ENCODE assay signal across 8 cellular contexts in genomic region chr1:109643385-109644230, GRCh38. TPM values are rescaled to one million over a fixed set of nuclear protein-coding genes. Genes with fewer than 3 reads are reported as not detected.
A peak's percentile ranks its signal among the peaks of the same experiment; 100 is the strongest.
DNase-seq lines count a peak whose midpoint lies in the region; ATAC-seq lines count a peak whose summit lies in the region.

No MANE protein-coding gene starts in this region.

- H3K4me3 ChIP-seq in NT2/D1 (ENCODE audit: insufficient read length, low read depth): no peak overlapping the region

- no peaks in the 10 kb centered on the region for H3K36me3 Mint-ChIP-seq in natural killer cell treated with Interleukin-12 subunit alpha and Interleukin-12 subunit beta and Interleukin-15 and Interleukin-18, amount 100 ng/mL, for 72 hours

- H3K36me3 ChIP-seq in NT2/D1 (ENCODE audit: insufficient read depth, insufficient read length, low read length): no peaks in the 10 kb centered on the region

- H3K4me3 Mint-ChIP-seq in natural killer cell treated with Interleukin-12 subunit alpha and Interleukin-12 subunit beta and Interleukin-15 and Interleukin-18, amount 100 ng/mL, for 72 hours: no peak overlapping the region
- H3K4me3 Mint-ChIP-seq in stimulated activated naive CD8-positive, alpha-beta T cell treated with anti-CD3 and anti-CD28 coated beads, Interleukin-15, amount 100 ng/mL, for 72 hours: no peak overlapping the region

- H3K4me1 ChIP-seq in NT2/D1 (ENCODE audit: insufficient read depth, insufficient read length): peaks cover 21% of the 10 kb centered on the region

- H3K9me3 Mint-ChIP-seq in natural killer cell treated with Interleukin-12 subunit alpha and Interleukin-12 subunit beta and Interleukin-15 and Interleukin-18, amount 100 ng/mL, for 72 hours: no peaks in the 10 kb centered on the region
- H3K9me3 Mint-ChIP-seq in stimulated activated naive CD8-positive, alpha-beta T cell treated with anti-CD3 and anti-CD28 coated beads, Interleukin-15, amount 100 ng/mL, for 72 hours: no peaks in the 10 kb centered on the region

- no peak overlapping the region for H3K27ac Mint-ChIP-seq in natural killer cell treated with Interleukin-12 subunit alpha and Interleukin-12 subunit beta and Interleukin-15 and Interleukin-18, amount 100 ng/mL, for 72 hours
- no peak overlapping the region for H3K27ac Mint-ChIP-seq in stimulated activated naive CD8-positive, alpha-beta T cell treated with anti-CD3 and anti-CD28 coated beads, Interleukin-15, amount 100 ng/mL, for 72 hours

- H3K9ac ChIP-seq in NT2/D1 (ENCODE audit: insufficient read length, low read depth): peak overlapping the region; percentile 43

- DNase-seq in C1 segment of cervical spinal cord (lab: John Stamatoyannopoulos, UW): peak in 10 of 14 donors; percentile 19 to 72 (median 46)
- peak; percentile 90 for DNase-seq in NT2/D1 (ENCODE audit: low read depth, low spot score)
- peak; percentile 71 for DNase-seq in activated CD8-positive, alpha-beta memory T cell treated with anti-CD3 and anti-CD28 coated beads, Interleukin-2, amount 50 U/mL, for 24 hours (ENCODE audit: extremely low read depth)
- peak; percentile 90 for DNase-seq in natural killer cell treated with Interleukin-12 subunit alpha and Interleukin-12 subunit beta and Interleukin-15 and Interleukin-18, amount 100 ng/mL, for 72 hours (ENCODE audit: low spot score)
- peak; percentile 85 to 88 for DNase-seq in stimulated activated naive CD8-positive, alpha-beta T cell treated with anti-CD3 and anti-CD28 coated beads, Interleukin-15, amount 100 ng/mL, for 72 hours

- H3K4me1 Mint-ChIP-seq in natural killer cell treated with Interleukin-12 subunit alpha and Interleukin-12 subunit beta and Interleukin-15 and Interleukin-18, amount 100 ng/mL, for 72 hours (ENCODE audit: low read depth in 2 of 2): peaks cover 4 to 5% of the 10 kb centered on the region in 2 donors
- H3K4me1 Mint-ChIP-seq in stimulated activated naive CD8-positive, alpha-beta T cell treated with anti-CD3 and anti-CD28 coated beads, Interleukin-15, amount 100 ng/mL, for 72 hours: peaks cover 24% of the 10 kb centered on the region

- ATAC-seq in GM19395 (IDR thresholded peaks at IDR 0.05; ENCODE audit: unreplicated experiment): peak; percentile 92
- peak; percentile 84 for ATAC-seq in HG03442 (IDR thresholded peaks at IDR 0.05; ENCODE audit: unreplicated experiment)
- ATAC-seq in esophagus mucosa: peak; percentile 90
- peak; percentile 93 for ATAC-seq in natural killer cell treated with Interleukin-12 subunit alpha and Interleukin-12 subunit beta and Interleukin-15 and Interleukin-18, amount 100 ng/mL, for 72 hours
- ATAC-seq in stimulated activated naive CD8-positive, alpha-beta T cell treated with anti-CD3 and anti-CD28 coated beads, Interleukin-15, amount 100 ng/mL, for 72 hours: peak; percentile 98

- peaks cover 16% of the 10 kb centered on the region for H3K27me3 ChIP-seq in NT2/D1 (ENCODE audit: insufficient read depth, insufficient read length)

- no peaks in the 10 kb centered on the region for H3K9me3 ChIP-seq in NT2/D1 (ENCODE audit: insufficient read depth, low read length)

- peaks cover 0 to 6% of the 10 kb centered on the region in 2 donors for H3K27me3 Mint-ChIP-seq in natural killer cell treated with Interleukin-12 subunit alpha and Interleukin-12 subunit beta and Interleukin-15 and Interleukin-18, amount 100 ng/mL, for 72 hours
- H3K27me3 Mint-ChIP-seq in stimulated activated naive CD8-positive, alpha-beta T cell treated with anti-CD3 and anti-CD28 coated beads, Interleukin-15, amount 100 ng/mL, for 72 hours: peaks cover 21% of the 10 kb centered on the region

RNA-seq across cellular contexts. Expression of gene GSTM4, which starts 12.3 kb away (rescaled TPM):
- 27.3 TPM for total RNA-seq in esophagus mucosa
- total RNA-seq in natural killer cell treated with Interleukin-12 subunit alpha and Interleukin-12 subunit beta and Interleukin-15 and Interleukin-18, amount 100 ng/mL, for 72 hours: 10 to 100 TPM in 1 of 2 donors, 1 to 10 TPM in 1; 8.4 to 25.1 TPM

RNA-seq across cellular contexts. Expression of gene AMPD2, which starts 24.0 kb away (rescaled TPM):
- 16.5 TPM for total RNA-seq in esophagus mucosa
- total RNA-seq in natural killer cell treated with Interleukin-12 subunit alpha and Interleukin-12 subunit beta and Interleukin-15 and Interleukin-18, amount 100 ng/mL, for 72 hours: 100 to 1,000 TPM in 1 of 2 donors, 10 to 100 TPM in 1; 79.0 to 144 TPM

RNA-seq across cellular contexts. Expression of gene GNAT2, which starts 24.2 kb away (rescaled TPM):
- not detected for total RNA-seq in esophagus mucosa
- under 1 TPM in 1 of 2 donors, not detected in 1; 0.64 TPM for total RNA-seq in natural killer cell treated with Interleukin-12 subunit alpha and Interleukin-12 subunit beta and Interleukin-15 and Interleukin-18, amount 100 ng/mL, for 72 hours

RNA-seq across cellular contexts. Expression of gene GSTM2, which starts 24.2 kb away (rescaled TPM):
- 17.7 TPM for total RNA-seq in esophagus mucosa
- total RNA-seq in natural killer cell treated with Interleukin-12 subunit alpha and Interleukin-12 subunit beta and Interleukin-15 and Interleukin-18, amount 100 ng/mL, for 72 hours: 10 to 100 TPM in 1 of 2 donors, 1 to 10 TPM in 1; 3.6 to 10.8 TPM

RNA-seq across cellular contexts. Expression of gene GSTM1, which starts 44.0 kb away (rescaled TPM):
- total RNA-seq in esophagus mucosa: not detected
- total RNA-seq in natural killer cell treated with Interleukin-12 subunit alpha and Interleukin-12 subunit beta and Interleukin-15 and Interleukin-18, amount 100 ng/mL, for 72 hours: 10 to 100 TPM in 1 of 2 donors, not detected in 1; 43.1 TPM
